18 cellular contexts compared by ENCODE assay signal in genomic region chr3:123080864-123081562, GRCh38. TPM values are rescaled to one million over a fixed set of nuclear protein-coding genes. Genes with fewer than 3 reads are reported as not detected.
A peak's percentile ranks its signal among the peaks of the same experiment; 100 is the strongest.
DNase-seq lines count a peak whose midpoint lies in the region; ATAC-seq, FAIRE-seq and TF ChIP-seq lines count a peak whose summit lies in the region.
"Had no signal": no experiment of that assay in that cellular context is flagged by ENCODE, and none has a peak within 500 bp of the region (broad histone marks: within the 10 kb centered on the region; RNA-seq: fewer than 3 reads in every experiment).

No MANE protein-coding gene starts in this region.

- no peak overlapping the region for H4K5ac ChIP-seq in mesendoderm (ENCODE audit: low read length)

- peaks cover 40% of the 10 kb centered on the region for H3K79me1 ChIP-seq in mesendoderm (ENCODE audit: low read length)

- in situ Hi-C loops in K562 (cut with MboI): no loop called here
- in situ Hi-C loops in gastrocnemius medialis (cut with MboI; ENCODE audit: low sequenced_read_pairs in 4 of 4): no loop called here

- no peak overlapping the region for H3K23ac ChIP-seq in mesendoderm (ENCODE audit: low read length)

- peak overlapping the region; percentile 12 for H3K27ac ChIP-seq in CD8-positive, alpha-beta memory T cell (ENCODE audit: low read depth, low read length)
- H3K27ac ChIP-seq in K562 (ENCODE audit: extremely low read depth, low read depth, low read length) (peak overlapping the region; percentile 60), mesendoderm (ENCODE audit: low read depth, low read length) (peak overlapping the region; percentile 21), gastrocnemius medialis (peak overlapping the region in 2 of 4 donors; percentile 46 to 47), RWPE1 (no peak overlapping the region)
- H3K27ac ChIP-seq: foreskin keratinocyte, pancreas had no signal

- no peak overlapping the region for H3K4me3 Mint-ChIP-seq in CD8-positive, alpha-beta memory T cell
- H3K4me3 Mint-ChIP-seq: central memory CD8-positive, alpha-beta T cell; T-helper 1 cell treated with Interleukin-12 subunit alpha and Interleukin-12 subunit beta and Interleukin-4 antibody, amounts not matched to agents 30 μg/mL and 1 μg/mL, for 36 hours had no signal

- H3K18ac ChIP-seq in mesendoderm (ENCODE audit: low read length): no peak overlapping the region

- no peak for TF ChIP-seq RAD21 in K562 (CRISPR knock-in tag; conservative IDR thresholded peaks at IDR 0.05 in 1 of 2, IDR thresholded peaks at IDR 0.05 in 1 of 2)

- peak; percentile 76 for FAIRE-seq in K562 (lab: Jason Lieb, UNC)
- FAIRE-seq: pancreas had no signal

- TF ChIP-seq POLR2A in K562 (conservative IDR thresholded peaks at IDR 0.05) (no peak), gastrocnemius medialis (IDR thresholded peaks at IDR 0.05) (no peak)

- H3K4me1 Mint-ChIP-seq in CD8-positive, alpha-beta memory T cell: peaks cover 23 to 35% (median 32%) of the 10 kb centered on the region in 3 donors

- WGBS in K562 (ENCODE audit: insufficient coverage, low coverage, missing lambda C conversion rate): 10% methylated on average over 7 of the region's 7 CpGs
- WGBS in mesendoderm (ENCODE audit: extremely low coverage, insufficient coverage, low lambda C conversion rate): no CpG with 5 or more reads among the region's 7 CpGs

- H3K9me3 Mint-ChIP-seq in CD8-positive, alpha-beta memory T cell: no peaks in the 10 kb centered on the region
- H3K9me3 Mint-ChIP-seq: central memory CD8-positive, alpha-beta T cell; T-helper 1 cell treated with Interleukin-12 subunit alpha and Interleukin-12 subunit beta and Interleukin-4 antibody, amounts not matched to agents 30 μg/mL and 1 μg/mL, for 36 hours had no signal

- no peak overlapping the region for H2AK5ac ChIP-seq in mesendoderm (ENCODE audit: low read length)

- H2BK120ac ChIP-seq in mesendoderm (ENCODE audit: low read depth, low read length): no peak overlapping the region

- H3K9ac ChIP-seq in K562 (ENCODE audit: insufficient read depth in 1 of 2, low read depth in 2 of 2, low read length in 2 of 2) (peak overlapping the region in 1 of 2 experiments; percentile 63; a peak in 2 of 4 replicates), mesendoderm (ENCODE audit: low read length) (no peak overlapping the region)

- peak overlapping the region; percentile 18 for H3K56ac ChIP-seq in mesendoderm (ENCODE audit: low read length)

- H3K4ac ChIP-seq in mesendoderm (ENCODE audit: low read depth, low read length): no peak overlapping the region

- peaks cover 23% of the 10 kb centered on the region for H4K20me1 ChIP-seq in K562 (replicated peaks; ENCODE audit: control insufficient read depth, insufficient read depth, low read length)

- H3K27me3 Mint-ChIP-seq in CD8-positive, alpha-beta memory T cell: no peaks in the 10 kb centered on the region
- H3K27me3 Mint-ChIP-seq: central memory CD8-positive, alpha-beta T cell had no signal

- peak overlapping the region; percentile 53 for H3K4me2 ChIP-seq in K562 (ENCODE audit: insufficient read depth, low read length)
- no peak overlapping the region for H3K4me2 ChIP-seq in mesendoderm (ENCODE audit: low read length)

- no peak for DNase-seq in CD8-positive, alpha-beta memory T cell
- DNase-seq in LoVo (ENCODE audit: low spot score) (peak; percentile 4), K562 (ENCODE audit: extremely low read depth in 1 of 4, low spot score in 3 of 4) (peak; percentile 45 to 79 (median 65)), mesendoderm (peak; percentile 96), MG63 (no peak), gastrocnemius medialis (no peak), sciatic nerve (ENCODE audit: low spot score) (no peak), RWPE1 (ENCODE audit: low spot score) (no peak)
- DNase-seq: amniotic stem cell; foreskin keratinocyte; GDM1; NCI-H1417; pancreas; stimulated activated CD4-positive, alpha-beta T cell treated with anti-CD3 and anti-CD28 coated beads, Interleukin-4, amount 100 ng/mL, for 24 hours had no signal

- H3K4me1 ChIP-seq in CD8-positive, alpha-beta memory T cell (ENCODE audit: insufficient read depth, low read length): no peaks in the 10 kb centered on the region
- peaks cover 39 to 86% of the 10 kb centered on the region in 2 experiments for H3K4me1 ChIP-seq in K562 (replicated peaks in 1 of 2; ENCODE audit: control insufficient read depth in 2 of 2, insufficient read depth in 2 of 2, low read length in 2 of 2)
- H3K4me1 ChIP-seq in mesendoderm (ENCODE audit: control insufficient read depth, low read depth, low read length): peaks cover 46% of the 10 kb centered on the region
- H3K4me1 ChIP-seq in gastrocnemius medialis: peaks cover 29 to 31% of the 10 kb centered on the region in 2 donors

- POLR2A ChIA-PET in CD8-positive, alpha-beta memory T cell (lab: Charles Lee): no interaction called here
- POLR2A ChIA-PET in K562 (lab: Yijun Ruan, JAX) (interaction anchor here (0.6 to 2.5 kb wide), 8 partner anchors 9 to 934 kb away, joined by 3 to 14 read pairs (median 4); no protein-coding TSS in a partner anchor), RWPE1 (lab: Yijun Ruan, JAX; ENCODE audit: low non-redundant PET) (interaction anchor here (0.7 kb wide), 1 partner anchor 50 kb away, joined by 3 read pairs; no protein-coding TSS in a partner anchor)

- no peaks in the 10 kb centered on the region for H3K36me3 ChIP-seq in CD8-positive, alpha-beta memory T cell (ENCODE audit: insufficient read depth, low read length)
- H3K36me3 ChIP-seq in K562 (ENCODE audit: control insufficient read depth, insufficient read depth, low read length): peaks cover 6% of the 10 kb centered on the region; the same call in 2 of the 3 replicates
- H3K36me3 ChIP-seq in mesendoderm (ENCODE audit: control insufficient read depth, insufficient read depth, low read length): no peaks in the 10 kb centered on the region
- peaks cover 3% of the 10 kb centered on the region; the same call in 1 of the 2 replicates for H3K36me3 ChIP-seq in MG63
- H3K36me3 ChIP-seq in gastrocnemius medialis: no peaks in the 10 kb centered on the region
- H3K36me3 ChIP-seq: pancreas had no signal

- TF ChIP-seq CTCF in K562 (IDR thresholded peaks at IDR 0.05 in 2 of 3, conservative IDR thresholded peaks at IDR 0.05 in 1 of 3; ENCODE audit: insufficient read depth in 2 of 3, low read depth in 1 of 3, low read length in 3 of 3) (no peak), gastrocnemius medialis (IDR thresholded peaks at IDR 0.05 in 4 of 5, conservative IDR thresholded peaks at IDR 0.05 in 1 of 5) (no peak), RWPE1 (conservative IDR thresholded peaks at IDR 0.05; ENCODE audit: low read depth) (no peak)

- H2BK15ac ChIP-seq in mesendoderm (replicated peaks; ENCODE audit: low read depth): no peak overlapping the region

- peaks cover 0 to 5% (median 0%) of the 10 kb centered on the region in 3 donors for H3K36me3 Mint-ChIP-seq in CD8-positive, alpha-beta memory T cell

- H2AFZ ChIP-seq in K562 (ENCODE audit: low read depth, low read length): no peak overlapping the region

- H3K79me2 ChIP-seq in K562 (ENCODE audit: control insufficient read depth, insufficient read depth, low read length) (peaks cover 97% of the 10 kb centered on the region), mesendoderm (ENCODE audit: control insufficient read depth, insufficient read depth, low read length) (peaks cover 75% of the 10 kb centered on the region)

- H3K27ac Mint-ChIP-seq in CD8-positive, alpha-beta memory T cell: no peak overlapping the region
- H3K27ac Mint-ChIP-seq: T-helper 1 cell treated with Interleukin-12 subunit alpha and Interleukin-12 subunit beta and Interleukin-4 antibody, amounts not matched to agents 30 μg/mL and 1 μg/mL, for 36 hours had no signal

- H2BK5ac ChIP-seq in mesendoderm (ENCODE audit: low read length): no peak overlapping the region

- no peaks in the 10 kb centered on the region for H3K9me1 ChIP-seq in K562 (ENCODE audit: control insufficient read depth, insufficient read depth, low read length)

- CTCF ChIA-PET in CD8-positive, alpha-beta memory T cell (lab: Charles Lee): no interaction called here
- CTCF ChIA-PET in K562 (lab: Yijun Ruan, JAX; ENCODE audit: low intra/inter-chr PET ratio): no interaction called here
- CTCF ChIA-PET in RWPE1 (lab: Yijun Ruan, JAX): no interaction called here

- no peak overlapping the region for H3K4me3 ChIP-seq in CD8-positive, alpha-beta memory T cell (ENCODE audit: low read length)
- H3K4me3 ChIP-seq in K562 (no peak overlapping the region), mesendoderm (ENCODE audit: low read length) (no peak overlapping the region), MG63 (no peak overlapping the region), gastrocnemius medialis (no peak overlapping the region)
- H3K4me3 ChIP-seq: pancreas had no signal

- ATAC-seq in K562 (peak; percentile 60), gastrocnemius medialis (no peak), sciatic nerve (no peak)
- ATAC-seq: activated CD4-positive, CD25-positive, alpha-beta regulatory T cell treated with anti-CD3 and anti-CD28 coated beads, Interleukin-2, amount 50 U/mL, for 24 hours; foreskin keratinocyte; left lobe of liver had no signal

- TF ChIP-seq EP300 in K562 (IDR thresholded peaks at IDR 0.05; ENCODE audit: low read length): peak; percentile 86

- BruUV-seq in K562 (replicated peaks; lab: Mats Ljungman, UMichigan): no TSS peak

- no peaks in the 10 kb centered on the region for H3K27me3 ChIP-seq in CD8-positive, alpha-beta memory T cell (ENCODE audit: insufficient read depth, low read length, poor library complexity, severe bottlenecking)
- no peaks in the 10 kb centered on the region for H3K27me3 ChIP-seq in K562 (ENCODE audit: control insufficient read depth in 2 of 2, insufficient read depth in 2 of 2, low read length in 2 of 2)
- H3K27me3 ChIP-seq in mesendoderm (ENCODE audit: insufficient read depth, low read length, poor library complexity): no peaks in the 10 kb centered on the region
- no peaks in the 10 kb centered on the region for H3K27me3 ChIP-seq in MG63
- no peaks in the 10 kb centered on the region for H3K27me3 ChIP-seq in gastrocnemius medialis
- H3K27me3 ChIP-seq: foreskin keratinocyte, pancreas had no signal

- H3K9me3 ChIP-seq in CD8-positive, alpha-beta memory T cell (ENCODE audit: low read length): no peaks in the 10 kb centered on the region
- H3K9me3 ChIP-seq in K562 (replicated peaks; ENCODE audit: control insufficient read depth, insufficient read depth, low read depth, low read length) (no peaks in the 10 kb centered on the region), MG63 (no peaks in the 10 kb centered on the region), gastrocnemius medialis (no peaks in the 10 kb centered on the region)
- H3K9me3 ChIP-seq: pancreas had no signal

- H4K8ac ChIP-seq in mesendoderm (ENCODE audit: low read depth, low read length): no peak overlapping the region

- intact Hi-C loops in K562 (cut with micrococcal nuclease) (no loop called here), gastrocnemius medialis (cut with DNase I; ENCODE audit: low total_unique reads) (no loop called here), sciatic nerve (cut with DNase I) (no loop called here)

RNA-seq across cellular contexts. Expression of gene PDIA5, which starts 14.2 kb away (rescaled TPM):
- 10 to 100 TPM; 12.7 to 18.2 TPM for total RNA-seq in CD8-positive, alpha-beta memory T cell
- 4.4 TPM for polyA plus RNA-seq in CD8-positive, alpha-beta memory T cell
- total RNA-seq in K562 (2011; cell fraction: chromatin; rRNA removed; ENCODE audit: low replicate concordance): 90.0 and 97.0 TPM in 2 replicates
- total RNA-seq in K562 (2011; cell fraction: nucleolus; rRNA removed): 67.5 and 68.0 TPM in 2 replicates
- 61.6 and 64.2 TPM in 2 replicates for total RNA-seq in K562 (2011; cell fraction: nucleoplasm; rRNA removed)
- total RNA-seq in K562 (2014; rRNA removed) (19.6 and 20.9 TPM in 2 replicates), K562 (2014; rRNA removed; fragmentation: Illumina TruSeq; extraction: Trizol) (18.2 and 21.4 TPM in 2 replicates), K562 (2015; rRNA removed; fragmentation: Illumina TruSeq; extraction: Trizol) (16.1 and 18.0 TPM in 2 replicates), K562 (2021) (23.9 and 27.5 TPM in 2 replicates), gastrocnemius medialis (1 to 10 TPM; 2.3 to 4.2 (median 3.0) TPM), sciatic nerve (27.8 TPM)
- polyA plus RNA-seq in K562 (2011; rRNA removed) (29.2 and 31.8 TPM in 2 replicates), K562 (2014; fragmentation: Illumina TruSeq; extraction: Trizol) (24.9 and 25.9 TPM in 2 replicates), K562 (2014; fragmentation: Nextera tagmentation; extraction: Ambion mirVana) (1 to 10 TPM; 3.4 to 4.7 TPM), K562 (2014; rRNA removed) (25.7 and 30.0 TPM in 2 replicates)
- 22.6 and 29.7 TPM in 2 replicates for polyA plus RNA-seq in K562 (2011; cell fraction: cytosol; rRNA removed)
- polyA plus RNA-seq in K562 (2011; cell fraction: nucleus; rRNA removed): 29.8 and 32.1 TPM in 2 replicates
- 20.2 and 26.6 TPM in 2 replicates for polyA plus RNA-seq in K562 (2012)
- polyA minus RNA-seq in K562 (2011; rRNA and poly(A)+ RNA removed): 33.5 and 35.7 TPM in 2 replicates
- 14.5 and 20.6 TPM in 2 replicates for polyA minus RNA-seq in K562 (2011; cell fraction: cytosol; rRNA and poly(A)+ RNA removed)
- polyA minus RNA-seq in K562 (2011; cell fraction: nucleus; rRNA and poly(A)+ RNA removed): 11.2 and 26.9 TPM in 2 replicates
- polyA plus RNA-seq in mesendoderm (2013, experiment 1 of 2): 28.4 TPM
- polyA plus RNA-seq in mesendoderm (2013, experiment 2 of 2): 27.6 TPM
- total RNA-seq in MG63 (2014; rRNA removed; shearing (Covaris generic); ENCODE audit: low replicate concordance): 24.3 and 40.4 TPM in 2 replicates

RNA-seq across cellular contexts. Expression of gene SEMA5B, which starts 53.5 kb away (rescaled TPM):
- not detected for total RNA-seq in CD8-positive, alpha-beta memory T cell
- polyA plus RNA-seq in CD8-positive, alpha-beta memory T cell: not detected
- total RNA-seq in K562 (2011; cell fraction: chromatin; rRNA removed; ENCODE audit: low replicate concordance): not detected in 2 replicates
- not detected in 2 replicates for total RNA-seq in K562 (2011; cell fraction: nucleolus; rRNA removed)
- not detected in 2 replicates for total RNA-seq in K562 (2011; cell fraction: nucleoplasm; rRNA removed)
- total RNA-seq in K562 (2014; rRNA removed): not detected in 2 replicates
- not detected in 2 replicates for total RNA-seq in K562 (2014; rRNA removed; fragmentation: Illumina TruSeq; extraction: Trizol)
- total RNA-seq in K562 (2015; rRNA removed; fragmentation: Illumina TruSeq; extraction: Trizol): not detected in 2 replicates
- total RNA-seq in K562 (2021): not detected in 2 replicates
- polyA plus RNA-seq in K562 (2011; rRNA removed): not detected in 2 replicates
- not detected in 2 replicates for polyA plus RNA-seq in K562 (2011; cell fraction: cytosol; rRNA removed)
- polyA plus RNA-seq in K562 (2011; cell fraction: nucleus; rRNA removed): not detected in 2 replicates
- polyA plus RNA-seq in K562 (2012): 0.03 TPM in 1 of 2 replicates, not detected in the other
- polyA plus RNA-seq in K562 (2014; fragmentation: Illumina TruSeq; extraction: Trizol): not detected in 2 replicates
- polyA plus RNA-seq in K562 (2014; fragmentation: Nextera tagmentation; extraction: Ambion mirVana): not detected
- not detected in 2 replicates for polyA plus RNA-seq in K562 (2014; rRNA removed)
- polyA minus RNA-seq in K562 (2011; rRNA and poly(A)+ RNA removed): not detected in 2 replicates
- not detected in 2 replicates for polyA minus RNA-seq in K562 (2011; cell fraction: cytosol; rRNA and poly(A)+ RNA removed)
- not detected in 2 replicates for polyA minus RNA-seq in K562 (2011; cell fraction: nucleus; rRNA and poly(A)+ RNA removed)
- polyA plus RNA-seq in mesendoderm (2013, experiment 1 of 2): 2.2 TPM
- polyA plus RNA-seq in mesendoderm (2013, experiment 2 of 2): 1.9 TPM
- not detected in 2 replicates for total RNA-seq in MG63 (2014; rRNA removed; shearing (Covaris generic); ENCODE audit: low replicate concordance)
- total RNA-seq in gastrocnemius medialis: under 1 TPM in 2 of 4 donors, not detected in 2; 0.10 to 0.26 TPM
- total RNA-seq in sciatic nerve: 10.1 TPM
- total RNA-seq: foreskin keratinocyte had no signal
- polyA plus RNA-seq: foreskin keratinocyte had no signal

Comparison
In these comparisons a context has a peak if more than half of its experiments do, and no peak if none do; other contexts are left out.
1. DNase-seq: peak in LoVo (single experiment), K562 (4 of 4) and mesendoderm (single experiment); none in CD8-positive, alpha-beta memory T cell (0 of 5), MG63 (single experiment), gastrocnemius medialis (0 of 2), sciatic nerve (single experiment) and RWPE1 (single experiment).